In genomic region chr18:56001576-56001975, GRCh38 we compare ENCODE assay signal across 24 cellular contexts.
A peak's percentile ranks its signal among the peaks of the same experiment; 100 is the strongest.
DNase-seq lines count a peak whose midpoint lies in the region; ATAC-seq, FAIRE-seq and TF ChIP-seq lines count a peak whose summit lies in the region.
"Had no signal": no experiment of that assay in that cellular context is flagged by ENCODE, and none has a peak within 500 bp of the region (broad histone marks: within the 10 kb centered on the region; RNA-seq: fewer than 3 reads in every experiment).

No MANE protein-coding gene starts in this region.

- FAIRE-seq in astrocyte (lab: Jason Lieb, UNC) = no peak
- no peak for FAIRE-seq in urothelium cell line (lab: Jason Lieb, UNC)
- no peak for FAIRE-seq in D721Med (lab: Jason Lieb, UNC)

- ATAC-seq in activated T-cell treated with anti-CD3 and anti-CD28 coated beads, Interleukin-2, amount 50 U/mL, for 72 hours (replicated peaks in 1 of 2) = no peak
- ATAC-seq: left ventricle myocardium superior, sciatic nerve had no signal

- no peaks in the 10 kb centered on the region for H3K27me3 ChIP-seq in astrocyte (ENCODE audit: insufficient read depth, low read length)
- H3K27me3 ChIP-seq: cardiac muscle cell, suprapubic skin had no signal

- H3K9me3 Mint-ChIP-seq in astrocyte (ENCODE audit: unreplicated experiment) (no peaks in the 10 kb centered on the region), glutamatergic neuron (ENCODE audit: unreplicated experiment) (no peaks in the 10 kb centered on the region)
- no peaks in the 10 kb centered on the region for H3K9me3 Mint-ChIP-seq in activated T-cell treated with anti-CD3 and anti-CD28 coated beads, Interleukin-2, amount 50 U/mL, for 72 hours
- H3K9me3 Mint-ChIP-seq: CD4-positive, alpha-beta T cell; dendritic cell treated with granulocyte-macrophage colony-stimulating factor and Interleukin-4, amounts not matched to agents 40 ng/mL and 50 ng/mL, for 4 days; nephron had no signal

- peaks cover 11% of the 10 kb centered on the region for H3K4me1 ChIP-seq in astrocyte (ENCODE audit: insufficient read depth, low read length)

- H3K4me2 ChIP-seq in astrocyte (ENCODE audit: low read length) = no peak overlapping the region
- H3K4me2 ChIP-seq: PC-9 had no signal

- no peak overlapping the region for H3K9ac ChIP-seq in astrocyte (ENCODE audit: low read length)

- no peak overlapping the region for H2AFZ ChIP-seq in astrocyte (ENCODE audit: low read depth, low read length)
- H2AFZ ChIP-seq: PC-9 had no signal

- H3K36me3 ChIP-seq in astrocyte (ENCODE audit: insufficient read depth, low read length) = no peaks in the 10 kb centered on the region
- H3K36me3 ChIP-seq: cardiac muscle cell, suprapubic skin had no signal

- H3K4me3 ChIP-seq in astrocyte (ENCODE audit: insufficient read depth, low read depth, low read length) = no peak overlapping the region
- H3K4me3 ChIP-seq: cardiac muscle cell, PC-9, suprapubic skin had no signal

- no peak overlapping the region for H3K27ac ChIP-seq in astrocyte (ENCODE audit: low read depth, low read length)
- H3K27ac ChIP-seq: cardiac muscle cell, PC-9, suprapubic skin had no signal

- no peak overlapping the region for H3K27ac Mint-ChIP-seq in astrocyte (ENCODE audit: unreplicated experiment)
- no peak overlapping the region for H3K27ac Mint-ChIP-seq in glutamatergic neuron (ENCODE audit: unreplicated experiment)
- H3K27ac Mint-ChIP-seq in activated T-cell treated with anti-CD3 and anti-CD28 coated beads, Interleukin-2, amount 50 U/mL, for 72 hours = no peak overlapping the region
- H3K27ac Mint-ChIP-seq: CD4-positive, alpha-beta T cell; dendritic cell treated with granulocyte-macrophage colony-stimulating factor and Interleukin-4, amounts not matched to agents 40 ng/mL and 50 ng/mL, for 4 days; immature natural killer cell; nephron had no signal

- no peaks in the 10 kb centered on the region for H3K9me3 ChIP-seq in astrocyte (ENCODE audit: insufficient read depth, low read depth, low read length)
- H3K9me3 ChIP-seq: suprapubic skin had no signal

- H4K20me1 ChIP-seq in astrocyte (ENCODE audit: insufficient read depth, low read length) = no peaks in the 10 kb centered on the region

- DNase-seq in M059J (ENCODE audit: low read depth) = peak; percentile 20
- peak; percentile 55 for DNase-seq in astrocyte (ENCODE audit: low read depth)
- no peak for DNase-seq in glutamatergic neuron
- DNase-seq in urothelium cell line (ENCODE audit: low spot score) = peak; percentile 9
- DNase-seq in D721Med (ENCODE audit: insufficient read length, low spot score) = no peak
- DNase-seq in activated T-cell treated with anti-CD3 and anti-CD28 coated beads, Interleukin-2, amount 50 U/mL, for 72 hours = no peak
- DNase-seq in epidermal melanocyte (ENCODE audit: insufficient read length, low spot score) = no peak
- DNase-seq: activated CD8-positive, alpha-beta memory T cell treated with anti-CD3 and anti-CD28 coated beads, Interleukin-2, amount 50 U/mL, for 48 hours; activated effector memory CD4-positive, alpha-beta T cell treated with anti-CD3 and anti-CD28 coated beads, Interleukin-2, amount 50 U/mL, for 16 hours; CD4-positive, alpha-beta T cell; DMS53; immature natural killer cell; left ventricle myocardium superior; NCI-H1105; NCI-H2081; NCI-H446; PC-9; stimulated activated CD8-positive, alpha-beta memory T cell treated with anti-CD3 and anti-CD28 coated beads, Interleukin-4, amount 100 ng/mL, for 48 hours; T-helper 1 cell had no signal

- H3K27me3 Mint-ChIP-seq in astrocyte (ENCODE audit: low read depth, unreplicated experiment) (no peaks in the 10 kb centered on the region), glutamatergic neuron (ENCODE audit: unreplicated experiment) (no peaks in the 10 kb centered on the region)
- H3K27me3 Mint-ChIP-seq in activated T-cell treated with anti-CD3 and anti-CD28 coated beads, Interleukin-2, amount 50 U/mL, for 72 hours (ENCODE audit: low read depth) = no peaks in the 10 kb centered on the region
- H3K27me3 Mint-ChIP-seq: CD4-positive, alpha-beta T cell; dendritic cell treated with granulocyte-macrophage colony-stimulating factor and Interleukin-4, amounts not matched to agents 40 ng/mL and 50 ng/mL, for 4 days had no signal

- no peaks in the 10 kb centered on the region for H3K79me2 ChIP-seq in astrocyte (ENCODE audit: insufficient read depth, low read length)

- H3K4me1 Mint-ChIP-seq in astrocyte (ENCODE audit: low read depth, unreplicated experiment) (peaks cover 41% of the 10 kb centered on the region), glutamatergic neuron (ENCODE audit: low read depth, unreplicated experiment) (peaks cover 20% of the 10 kb centered on the region)
- H3K4me1 Mint-ChIP-seq in activated T-cell treated with anti-CD3 and anti-CD28 coated beads, Interleukin-2, amount 50 U/mL, for 72 hours (ENCODE audit: low read depth) = no peaks in the 10 kb centered on the region

- H3K4me3 Mint-ChIP-seq in astrocyte (ENCODE audit: unreplicated experiment) (no peak overlapping the region), glutamatergic neuron (ENCODE audit: unreplicated experiment) (no peak overlapping the region)
- no peak overlapping the region for H3K4me3 Mint-ChIP-seq in activated T-cell treated with anti-CD3 and anti-CD28 coated beads, Interleukin-2, amount 50 U/mL, for 72 hours
- H3K4me3 Mint-ChIP-seq: CD4-positive, alpha-beta T cell; dendritic cell treated with granulocyte-macrophage colony-stimulating factor and Interleukin-4, amounts not matched to agents 40 ng/mL and 50 ng/mL, for 4 days; immature natural killer cell; nephron had no signal

- TF ChIP-seq CTCF in astrocyte (IDR thresholded peaks at IDR 0.05; ENCODE audit: insufficient read depth, low read depth, low read length) = no peak
- peak; percentile 19 for TF ChIP-seq CTCF in glutamatergic neuron (IDR thresholded peaks at IDR 0.05; ENCODE audit: partially characterized antibody, unreplicated experiment)
- TF ChIP-seq CTCF in D721Med (IDR thresholded peaks at IDR 0.05; ENCODE audit: insufficient read depth, missing control alignments) = no peak

- H3K36me3 Mint-ChIP-seq in astrocyte (ENCODE audit: low read depth, unreplicated experiment) (no peaks in the 10 kb centered on the region), glutamatergic neuron (ENCODE audit: unreplicated experiment) (no peaks in the 10 kb centered on the region)
- H3K36me3 Mint-ChIP-seq in activated T-cell treated with anti-CD3 and anti-CD28 coated beads, Interleukin-2, amount 50 U/mL, for 72 hours (ENCODE audit: insufficient read depth in 2 of 2) = no peaks in the 10 kb centered on the region
- H3K36me3 Mint-ChIP-seq: immature natural killer cell had no signal

Comparison
In these comparisons a context has a peak if more than half of its experiments do, and no peak if none do; other contexts are left out.
1. DNase-seq: peak in M059J (single experiment), astrocyte (single experiment) and urothelium cell line (single experiment); none in glutamatergic neuron (single experiment), D721Med (single experiment), activated T-cell treated with anti-CD3 and anti-CD28 coated beads, Interleukin-2, amount 50 U/mL, for 72 hours (0 of 2) and epidermal melanocyte (single experiment).